In the genomic region with DNA sequence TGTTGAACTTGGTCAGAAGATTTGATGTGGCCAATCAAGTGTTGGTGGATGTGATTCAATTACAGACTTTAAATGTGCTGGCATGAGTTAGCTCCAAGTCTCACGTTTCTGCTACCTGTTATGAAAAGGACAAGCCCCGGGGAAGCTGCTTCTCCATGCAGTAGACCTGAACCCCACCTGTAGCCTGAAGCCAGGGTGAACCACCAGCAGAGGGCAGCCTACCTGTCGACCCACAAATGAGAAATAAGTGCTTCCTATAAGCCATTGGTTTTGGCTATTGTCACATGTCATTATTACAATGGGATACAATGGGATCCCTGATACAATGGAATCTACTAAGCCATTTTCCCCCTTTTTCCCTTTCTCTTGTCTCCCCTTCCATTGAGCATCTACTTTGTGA, we compare ENCODE assay signal across 12 cellular contexts.
DNase-seq lines count a peak whose midpoint lies in the region; ATAC-seq and TF ChIP-seq lines count a peak whose summit lies in the region.
"Had no signal": no experiment of that assay in that cellular context is flagged by ENCODE, and none has a peak within 500 bp of the region (broad histone marks: within the 10 kb centered on the region; RNA-seq: fewer than 3 reads in every experiment).

No MANE protein-coding gene starts in this region.

- 25% methylated on average over 3 of the region's 3 CpGs for WGBS in right lobe of liver (ENCODE audit: insufficient coverage, low coverage, low lambda C conversion rate, missing lambda C conversion rate)

- H3K36me3 ChIP-seq in right lobe of liver: no peaks in the 10 kb centered on the region
- H3K36me3 ChIP-seq: tibial artery had no signal

- intact Hi-C loops in right lobe of liver (cut with DNase I): no loop called here

- no peaks in the 10 kb centered on the region for H3K4me1 ChIP-seq in right lobe of liver
- H3K4me1 ChIP-seq: tibial artery had no signal

- no peaks in the 10 kb centered on the region for H3K27me3 ChIP-seq in right lobe of liver

- ATAC-seq in right lobe of liver (no peak), GM21737 (IDR thresholded peaks at IDR 0.05; ENCODE audit: unreplicated experiment) (no peak)

- peak in 3 of 4 donors; percentile 24 to 43 (median 35) for TF ChIP-seq CTCF in right lobe of liver (IDR thresholded peaks at IDR 0.05)

- no peaks in the 10 kb centered on the region for H3K9me3 ChIP-seq in right lobe of liver
- H3K9me3 ChIP-seq: tibial artery had no signal

- TF ChIP-seq POLR2A in right lobe of liver (IDR thresholded peaks at IDR 0.05): no peak

- DNase-seq in Daoy (ENCODE audit: low read depth): peak; percentile 19
- peak; percentile 54 for DNase-seq in HT-29 (ENCODE audit: low spot score)
- DNase-seq in activated CD8-positive, alpha-beta memory T cell treated with anti-CD3 and anti-CD28 coated beads, Interleukin-2, amount 50 U/mL, for 48 hours: peak; percentile 57
- DNase-seq in right lobe of liver: no peak
- no peak for DNase-seq in middle frontal gyrus (ENCODE audit: extremely low spot score, low spot score)
- no peak for DNase-seq in COR-L47 (lab: John Stamatoyannopoulos, UW)
- no peak for DNase-seq in SKM-1 treated with dmso at 0.1 percent for 144 hours (lab: John Stamatoyannopoulos, UW; ENCODE audit: unreplicated experiment)
- DNase-seq: KG1, T1000, tibial artery had no signal

- no peak overlapping the region for H3K4me3 ChIP-seq in right lobe of liver
- H3K4me3 ChIP-seq: skin epidermis, tibial artery had no signal

- no peak overlapping the region for H3K27ac ChIP-seq in right lobe of liver
- H3K27ac ChIP-seq: skin epidermis, tibial artery had no signal

Comparison
In these comparisons a context has a peak if more than half of its experiments do, and no peak if none do; other contexts are left out.
1. DNase-seq: peak in Daoy (single experiment), HT-29 (single experiment) and activated CD8-positive, alpha-beta memory T cell treated with anti-CD3 and anti-CD28 coated beads, Interleukin-2, amount 50 U/mL, for 48 hours (single experiment); none in right lobe of liver (0 of 3), middle frontal gyrus (single experiment), COR-L47 (single experiment) and SKM-1 treated with dmso at 0.1 percent for 144 hours (single experiment).